Comparison of ENCODE assay signal across 8 cellular contexts in genomic region chr7:131071786-131072504, GRCh38.
DNase-seq lines count a peak whose midpoint lies in the region; ATAC-seq, FAIRE-seq and TF ChIP-seq lines count a peak whose summit lies in the region.

No MANE protein-coding gene starts in this region.

- H3K4me1 Mint-ChIP-seq in astrocyte (ENCODE audit: low read depth, unreplicated experiment), result peaks cover 48% of the 10 kb centered on the region

- H3K36me3 ChIP-seq in astrocyte (ENCODE audit: insufficient read depth, low read length) (no peaks in the 10 kb centered on the region), kidney epithelial cell (ENCODE audit: control insufficient read depth, insufficient read depth, low read length) (no peaks in the 10 kb centered on the region), thoracic aorta (peaks cover 6% of the 10 kb centered on the region)

- H3K4me1 ChIP-seq in astrocyte (ENCODE audit: insufficient read depth, low read length) (peaks cover 28% of the 10 kb centered on the region), thoracic aorta (ENCODE audit: control insufficient read depth in 1 of 2, low read depth in 2 of 2) (peaks cover 53 to 78% of the 10 kb centered on the region in 2 donors)

- FAIRE-seq in astrocyte (lab: Jason Lieb, UNC), result no peak

- peak overlapping the region; percentile 69 for H3K27ac Mint-ChIP-seq in astrocyte (ENCODE audit: unreplicated experiment)

- H3K9me3 ChIP-seq in astrocyte (ENCODE audit: insufficient read depth, low read depth, low read length), result no peaks in the 10 kb centered on the region
- no peaks in the 10 kb centered on the region for H3K9me3 ChIP-seq in thoracic aorta

- H3K4me3 Mint-ChIP-seq in astrocyte (ENCODE audit: unreplicated experiment), result no peak overlapping the region

- DNase-seq in GM03348 (ENCODE audit: low spot score) (peak; percentile 40), NCI-H2196 (lab: John Stamatoyannopoulos, UW; ENCODE audit: unreplicated experiment) (peak; percentile 27), astrocyte (ENCODE audit: low read depth) (peak; percentile 86), kidney epithelial cell (ENCODE audit: low read depth) (no peak), thoracic aorta (ENCODE audit: low spot score) (no peak), SKM-1 treated with dmso at 0.1 percent for 144 hours (lab: John Stamatoyannopoulos, UW; ENCODE audit: unreplicated experiment) (no peak), germinal center (ENCODE audit: low spot score) (no peak)
- no peak for DNase-seq in stimulated activated CD4-positive, alpha-beta T cell treated with anti-CD3 and anti-CD28 coated beads, Interleukin-12 subunit alpha, Interleukin-12 subunit beta, amount 100 ng/mL, for 4 hours

- no peaks in the 10 kb centered on the region for H3K27me3 ChIP-seq in astrocyte (ENCODE audit: insufficient read depth, low read length)
- no peaks in the 10 kb centered on the region for H3K27me3 ChIP-seq in kidney epithelial cell (ENCODE audit: control insufficient read depth, insufficient read depth, low read length)
- H3K27me3 ChIP-seq in thoracic aorta (replicated peaks; ENCODE audit: insufficient read depth), result no peaks in the 10 kb centered on the region

- H4K20me1 ChIP-seq in astrocyte (ENCODE audit: insufficient read depth, low read length), result no peaks in the 10 kb centered on the region

- H3K27ac ChIP-seq in astrocyte (ENCODE audit: low read depth, low read length) (peak overlapping the region; percentile 87), thoracic aorta (peak overlapping the region; percentile 73 to 79)

- H3K9me3 Mint-ChIP-seq in astrocyte (ENCODE audit: unreplicated experiment), result no peaks in the 10 kb centered on the region

- peak overlapping the region; percentile 55 for H3K4me3 ChIP-seq in astrocyte (ENCODE audit: insufficient read depth, low read depth, low read length)
- H3K4me3 ChIP-seq in kidney epithelial cell (ENCODE audit: low read depth, low read length), result no peak overlapping the region
- peak overlapping the region; percentile 54 for H3K4me3 ChIP-seq in thoracic aorta

- peaks cover 10% of the 10 kb centered on the region for H3K36me3 Mint-ChIP-seq in astrocyte (ENCODE audit: low read depth, unreplicated experiment)

- no peaks in the 10 kb centered on the region for H3K79me2 ChIP-seq in astrocyte (ENCODE audit: insufficient read depth, low read length)

- H3K9ac ChIP-seq in astrocyte (ENCODE audit: low read length), result peak overlapping the region; percentile 74

- TF ChIP-seq CTCF in astrocyte (IDR thresholded peaks at IDR 0.05; ENCODE audit: insufficient read depth, low read depth, low read length) (peak; percentile 49), kidney epithelial cell (IDR thresholded peaks at IDR 0.05; ENCODE audit: insufficient read depth, low read length, poor library complexity, severe bottlenecking) (peak; percentile 27), thoracic aorta (IDR thresholded peaks at IDR 0.05) (peak; percentile 21)

- peak overlapping the region; percentile 65 for H2AFZ ChIP-seq in astrocyte (ENCODE audit: low read depth, low read length)

- no peaks in the 10 kb centered on the region for H3K27me3 Mint-ChIP-seq in astrocyte (ENCODE audit: low read depth, unreplicated experiment)

- ATAC-seq in thoracic aorta (ENCODE audit: insufficient number of reproducible peaks, low FRiP score, low read depth), result peak; percentile 40

- H3K4me2 ChIP-seq in astrocyte (ENCODE audit: low read length), result peak overlapping the region; percentile 74

Comparison
In these comparisons a context has a peak if more than half of its experiments do, and no peak if none do; other contexts are left out.
1. DNase-seq: peak in GM03348 (single experiment), NCI-H2196 (single experiment) and astrocyte (single experiment); none in kidney epithelial cell (single experiment), thoracic aorta (single experiment), SKM-1 treated with dmso at 0.1 percent for 144 hours (single experiment), germinal center (single experiment) and stimulated activated CD4-positive, alpha-beta T cell treated with anti-CD3 and anti-CD28 coated beads, Interleukin-12 subunit alpha, Interleukin-12 subunit beta, amount 100 ng/mL, for 4 hours (single experiment).
2. Peak in every context shown above with its lines, with median percentiles within 50 percentile points of each other: CTCF ChIP-seq.